ENCODE assay signal across 8 cellular contexts in genomic region chr1:20964540-20965484, GRCh38.
DNase-seq lines count a peak whose midpoint lies in the region; ATAC-seq and TF ChIP-seq lines count a peak whose summit lies in the region.

No MANE protein-coding gene starts in this region.

- H3K27me3 Mint-ChIP-seq in WTC11 (ENCODE audit: low read depth) (no peaks in the 10 kb centered on the region), osteocyte (ENCODE audit: unreplicated experiment) (no peaks in the 10 kb centered on the region), endothelial cell (ENCODE audit: unreplicated experiment) (no peaks in the 10 kb centered on the region)

- no peak for TF ChIP-seq EP300 in stomach (IDR thresholded peaks at IDR 0.05)

- DNase-seq in DMS53 (lab: John Stamatoyannopoulos, UW): peak; percentile 84
- DNase-seq in GM20000 (ENCODE audit: low spot score): peak; percentile 41
- DNase-seq in HT-29 (ENCODE audit: low spot score): peak; percentile 52
- DNase-seq in WTC11 (ENCODE audit: low spot score): no peak
- no peak for DNase-seq in osteocyte (ENCODE audit: extremely low spot score, unreplicated experiment)
- no peak for DNase-seq in stomach
- no peak for DNase-seq in endothelial cell (ENCODE audit: low spot score)

- ATAC-seq in WTC11 (peak; percentile 73), GM18511 (IDR thresholded peaks at IDR 0.05; ENCODE audit: unreplicated experiment) (no peak)

- H3K9me3 ChIP-seq in stomach: no peaks in the 10 kb centered on the region

- peaks cover 5 to 41% (median 34%) of the 10 kb centered on the region in 4 donors for H3K36me3 ChIP-seq in stomach

- H3K27me3 ChIP-seq in stomach: no peaks in the 10 kb centered on the region

- intact Hi-C loops in stomach (cut with DNase I; ENCODE audit: low total_unique reads): no loop called here

- WGBS in stomach, 5 donors: 65 to 73% (median 69%) methylated on average over 7 of the region's 7 CpGs

- no peak overlapping the region; the same call in 1 of the 2 replicates for H3K27ac Mint-ChIP-seq in WTC11
- H3K27ac Mint-ChIP-seq in osteocyte (ENCODE audit: unreplicated experiment): no peak overlapping the region
- no peak overlapping the region for H3K27ac Mint-ChIP-seq in endothelial cell (ENCODE audit: unreplicated experiment)

- H3K36me3 Mint-ChIP-seq in WTC11 (peaks cover 4% of the 10 kb centered on the region; the same call in 1 of the 2 replicates), osteocyte (ENCODE audit: unreplicated experiment) (peaks cover 16% of the 10 kb centered on the region), endothelial cell (ENCODE audit: low read depth, unreplicated experiment) (no peaks in the 10 kb centered on the region)

- peaks cover 0 to 15% (median 2%) of the 10 kb centered on the region in 4 donors for H3K4me1 ChIP-seq in stomach

- H3K4me3 ChIP-seq in stomach: no peak overlapping the region

- H3K9me3 Mint-ChIP-seq in WTC11: no peaks in the 10 kb centered on the region
- no peaks in the 10 kb centered on the region for H3K9me3 Mint-ChIP-seq in osteocyte (ENCODE audit: unreplicated experiment)
- no peaks in the 10 kb centered on the region for H3K9me3 Mint-ChIP-seq in endothelial cell (ENCODE audit: unreplicated experiment)

- no peak for TF ChIP-seq CTCF in GM20000 (IDR thresholded peaks at IDR 0.05; ENCODE audit: extremely low read depth, missing control alignments)
- TF ChIP-seq CTCF in WTC11 (IDR thresholded peaks at IDR 0.05): no peak
- TF ChIP-seq CTCF in osteocyte (IDR thresholded peaks at IDR 0.05): no peak
- TF ChIP-seq CTCF in stomach (IDR thresholded peaks at IDR 0.05): no peak
- TF ChIP-seq CTCF in endothelial cell (IDR thresholded peaks at IDR 0.05; ENCODE audit: unreplicated experiment): no peak

- peaks cover 20% of the 10 kb centered on the region for H3K4me1 Mint-ChIP-seq in WTC11
- peaks cover 34% of the 10 kb centered on the region for H3K4me1 Mint-ChIP-seq in osteocyte (ENCODE audit: unreplicated experiment)
- peaks cover 11% of the 10 kb centered on the region for H3K4me1 Mint-ChIP-seq in endothelial cell (ENCODE audit: unreplicated experiment)

- POLR2A ChIA-PET in WTC11 (lab: Charles Lee): no interaction called here

- no peak for TF ChIP-seq POLR2A in stomach (IDR thresholded peaks at IDR 0.05)

- CTCF ChIA-PET in WTC11 (lab: Charles Lee): interaction anchor here (1.0 to 1.2 kb wide), 2 partner anchors 230 to 404 kb away, joined by 3 to 6 read pairs; no protein-coding TSS in a partner anchor

- no peak overlapping the region for H3K4me3 Mint-ChIP-seq in WTC11
- no peak overlapping the region for H3K4me3 Mint-ChIP-seq in osteocyte (ENCODE audit: unreplicated experiment)
- no peak overlapping the region for H3K4me3 Mint-ChIP-seq in endothelial cell (ENCODE audit: unreplicated experiment)

- H3K27ac ChIP-seq in stomach: peak overlapping the region in 2 of 5 donors; percentile 3 to 17

TF ChIP-seq in WTC11, 78 proteins besides CTCF, POLR2A, EP300 and RAD21 (continues in another document):
- TF ChIP-seq MXD4 (CRISPR knock-in tag; IDR thresholded peaks at IDR 0.05; ENCODE audit: borderline replicate concordance): no peak
- TF ChIP-seq OVOL2 (CRISPR knock-in tag; IDR thresholded peaks at IDR 0.05; ENCODE audit: borderline replicate concordance): no peak
- TF ChIP-seq PRRX2 (CRISPR knock-in tag; IDR thresholded peaks at IDR 0.05): no peak
- no peak for TF ChIP-seq SMAD4 (CRISPR knock-in tag; IDR thresholded peaks at IDR 0.05)
- TF ChIP-seq AR (CRISPR knock-in tag; IDR thresholded peaks at IDR 0.05): no peak
- TF ChIP-seq PRDM15 (CRISPR knock-in tag; IDR thresholded peaks at IDR 0.05): no peak
- no peak for TF ChIP-seq IRF1 (CRISPR knock-in tag; IDR thresholded peaks at IDR 0.05)
- no peak for TF ChIP-seq ELF4 (CRISPR knock-in tag; IDR thresholded peaks at IDR 0.05; ENCODE audit: low read depth)
- no peak for TF ChIP-seq ZNF416 (CRISPR knock-in tag; IDR thresholded peaks at IDR 0.05)
- no peak for TF ChIP-seq FOXP4 (CRISPR knock-in tag; IDR thresholded peaks at IDR 0.05)
- TF ChIP-seq ATF2 (CRISPR knock-in tag; IDR thresholded peaks at IDR 0.05; ENCODE audit: borderline replicate concordance, low read depth): no peak

Comparison
In these comparisons a context has a peak if more than half of its experiments do, and no peak if none do; other contexts are left out.
1. DNase-seq: peak in DMS53 (single experiment), GM20000 (single experiment) and HT-29 (single experiment); none in WTC11 (single experiment), osteocyte (single experiment), stomach (single experiment) and endothelial cell (single experiment).